ENCODE assay signal across 27 cellular contexts in the genomic region with DNA sequence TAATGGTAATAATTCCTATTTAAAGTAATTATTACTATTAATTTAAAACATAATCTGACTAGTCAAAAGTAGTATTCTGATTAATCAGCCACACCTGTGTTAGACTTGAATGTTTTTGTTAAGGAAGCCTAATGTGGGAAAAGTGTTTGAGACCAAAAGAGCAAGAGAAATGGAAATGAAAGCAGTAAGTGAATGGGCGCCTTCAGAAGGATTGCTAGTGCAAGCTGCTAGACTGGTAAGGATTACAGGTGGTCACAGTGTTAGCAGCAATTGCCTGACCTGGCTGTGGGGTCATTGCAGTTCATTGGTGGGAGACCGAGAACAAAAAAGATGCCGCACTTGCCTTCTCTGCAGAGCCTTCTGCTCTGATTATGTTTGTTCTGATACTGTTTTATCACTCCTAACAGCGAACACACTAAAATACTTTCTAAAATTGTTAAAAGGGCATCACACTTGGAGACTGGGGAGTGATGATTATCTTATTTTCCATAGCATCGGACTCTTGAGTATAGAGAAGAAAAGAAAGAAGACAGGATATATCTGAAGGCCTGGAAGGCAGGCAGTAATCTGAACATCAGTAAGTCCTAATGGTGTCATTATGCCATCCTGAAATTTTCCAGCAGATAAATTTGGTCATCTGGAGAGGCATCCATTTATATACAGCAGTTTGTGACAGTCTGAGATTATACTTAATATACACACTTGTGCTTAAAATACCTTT. TPM values are rescaled to one million over a fixed set of nuclear protein-coding genes. Genes with fewer than 3 reads are reported as not detected.
DNase-seq lines count a peak whose midpoint lies in the region; ATAC-seq and TF ChIP-seq lines count a peak whose summit lies in the region.
"Had no signal": no experiment of that assay in that cellular context is flagged by ENCODE, and none has a peak within 500 bp of the region (broad histone marks: within the 10 kb centered on the region; RNA-seq: fewer than 3 reads in every experiment).

No MANE protein-coding gene starts in this region.

- H3K79me2 ChIP-seq in trophoblast cell (ENCODE audit: control insufficient read depth, insufficient read depth, low read length, poor library complexity): peaks cover 35% of the 10 kb centered on the region

- H3K4me2 ChIP-seq in IMR-90 (ENCODE audit: low read depth, low read length) (peak overlapping the region; percentile 56; the same call in 1 of the 2 replicates), trophoblast cell (ENCODE audit: low read length) (no peak overlapping the region)
- H3K4me2 ChIP-seq: GM23338 had no signal

- H3K36me3 ChIP-seq in IMR-90 (ENCODE audit: control insufficient read depth, insufficient read depth, low read length) (no peaks in the 10 kb centered on the region), ectodermal cell (ENCODE audit: control insufficient read depth, insufficient read depth, low read length) (no peaks in the 10 kb centered on the region), trophoblast cell (ENCODE audit: control insufficient read depth in 1 of 2, insufficient read depth in 2 of 2, low read length in 2 of 2) (peaks cover 3 to 6% of the 10 kb centered on the region in 2 experiments)
- H3K36me3 ChIP-seq: heart left ventricle, upper lobe of right lung had no signal

- peak overlapping the region; percentile 24 for H3K4me3 Mint-ChIP-seq in Calu3 (ENCODE audit: low read depth, unreplicated experiment)
- no peak overlapping the region for H3K4me3 Mint-ChIP-seq in activated T-helper 17 cell treated with anti-CD3 and anti-CD28 coated beads, Interleukin-2, amount 50 U/mL, for 72 hours
- H3K4me3 Mint-ChIP-seq: activated CD4-positive, alpha-beta T cell treated with anti-CD3 and anti-CD28 coated beads, Interleukin-2, amount 10 ng/mL, durations not matched to agents 24 days and 14 days; activated naive CD8-positive, alpha-beta T cell treated with anti-CD3 and anti-CD28 coated beads, Interleukin-2, amount 10 ng/mL, durations not matched to agents 7 days and 5 days; activated T-cell treated with anti-CD3 and anti-CD28 coated beads, Interleukin-2, amount 50 U/mL, for 24 hours; endodermal cell; GM23338; stimulated activated naive B cell treated with anti-CD40 and anti-IgM and Interleukin-4, amounts not matched to agents 10 μg/mL and 1 μg/mL and 100 μg/mL, for 72 hours; WTC11 had no signal

- no peak overlapping the region for H4K12ac ChIP-seq in trophoblast cell (ENCODE audit: low read depth, low read length)

- H3K27ac ChIP-seq in IMR-90 (ENCODE audit: insufficient read depth, low read length): no peak overlapping the region
- H3K27ac ChIP-seq in ectodermal cell (ENCODE audit: insufficient read depth, low read depth, low read length, poor library complexity, severe bottlenecking): peak overlapping the region; percentile 5
- no peak overlapping the region for H3K27ac ChIP-seq in trophoblast cell (ENCODE audit: low read depth, low read length)
- H3K27ac ChIP-seq: foreskin keratinocyte, upper lobe of right lung had no signal

- WGBS in IMR-90 (ENCODE audit: extremely low coverage in 2 of 2, insufficient read length in 1 of 2), 2 experiments: no CpG with 5 or more reads among the region's 5 CpGs
- WGBS in ectodermal cell, 2 experiments: 90 to 96% methylated on average over 5 of the region's 5 CpGs
- no CpG with 5 or more reads among the region's 5 CpGs for WGBS in trophoblast cell (ENCODE audit: extremely low coverage, insufficient coverage, insufficient read length)

- H3K4ac ChIP-seq in IMR-90 (ENCODE audit: low read depth, low read length): no peak overlapping the region
- peak overlapping the region; percentile 93 for H3K4ac ChIP-seq in trophoblast cell (ENCODE audit: low read depth, low read length)

- H2BK120ac ChIP-seq in IMR-90 (ENCODE audit: low read depth, low read length): no peak overlapping the region
- H2BK120ac ChIP-seq in trophoblast cell (ENCODE audit: insufficient read depth, low read length, poor library complexity): no peak overlapping the region

- no peak overlapping the region for H2AK9ac ChIP-seq in IMR-90 (replicated peaks; ENCODE audit: low read depth, low read length, poor library complexity)

- no peak overlapping the region for H3K18ac ChIP-seq in IMR-90 (ENCODE audit: low read depth, low read length)
- no peak overlapping the region for H3K18ac ChIP-seq in trophoblast cell (ENCODE audit: low read length)

- dilution Hi-C loops in IMR-90 (cut with HindIII; ENCODE audit: low sequenced_read_pairs, unreplicated experiment): no loop called here

- H2BK15ac ChIP-seq in IMR-90 (ENCODE audit: low read depth, low read length): no peak overlapping the region

- H3K36me3 Mint-ChIP-seq in Calu3 (ENCODE audit: insufficient read depth, unreplicated experiment): peaks cover 45% of the 10 kb centered on the region
- H3K36me3 Mint-ChIP-seq in activated T-helper 17 cell treated with anti-CD3 and anti-CD28 coated beads, Interleukin-2, amount 50 U/mL, for 72 hours (ENCODE audit: low read depth): no peaks in the 10 kb centered on the region
- H3K36me3 Mint-ChIP-seq: activated naive CD8-positive, alpha-beta T cell treated with anti-CD3 and anti-CD28 coated beads, Interleukin-2, amount 10 ng/mL, durations not matched to agents 7 days and 5 days; stimulated activated naive B cell treated with anti-CD40 and anti-IgM and Interleukin-4, amounts not matched to agents 10 μg/mL and 1 μg/mL and 100 μg/mL, for 72 hours; WTC11 had no signal

- H3K9ac ChIP-seq in IMR-90 (ENCODE audit: low read depth, low read length) (no peak overlapping the region), trophoblast cell (ENCODE audit: low read length) (no peak overlapping the region)

- no peaks in the 10 kb centered on the region for H3K9me3 Mint-ChIP-seq in Calu3 (ENCODE audit: low read depth, unreplicated experiment)
- H3K9me3 Mint-ChIP-seq in activated T-helper 17 cell treated with anti-CD3 and anti-CD28 coated beads, Interleukin-2, amount 50 U/mL, for 72 hours: no peaks in the 10 kb centered on the region
- H3K9me3 Mint-ChIP-seq: activated CD4-positive, alpha-beta T cell treated with anti-CD3 and anti-CD28 coated beads, Interleukin-2, amount 10 ng/mL, durations not matched to agents 24 days and 14 days; activated naive CD8-positive, alpha-beta T cell treated with anti-CD3 and anti-CD28 coated beads, Interleukin-2, amount 10 ng/mL, durations not matched to agents 7 days and 5 days; activated T-cell treated with anti-CD3 and anti-CD28 coated beads, Interleukin-2, amount 50 U/mL, for 24 hours; endodermal cell; GM23338; stimulated activated naive B cell treated with anti-CD40 and anti-IgM and Interleukin-4, amounts not matched to agents 10 μg/mL and 1 μg/mL and 100 μg/mL, for 72 hours; WTC11 had no signal

- H3K4me1 Mint-ChIP-seq in Calu3 (ENCODE audit: low read depth, unreplicated experiment): peaks cover 70% of the 10 kb centered on the region
- no peaks in the 10 kb centered on the region for H3K4me1 Mint-ChIP-seq in activated T-helper 17 cell treated with anti-CD3 and anti-CD28 coated beads, Interleukin-2, amount 50 U/mL, for 72 hours

- H4K91ac ChIP-seq in IMR-90 (ENCODE audit: insufficient read depth, low read depth, low read length): no peak overlapping the region
- H4K91ac ChIP-seq in trophoblast cell (ENCODE audit: low read depth, low read length): no peak overlapping the region

- H2BK5ac ChIP-seq in IMR-90 (ENCODE audit: low read depth, low read length, poor library complexity, severe bottlenecking): no peak overlapping the region
- no peak overlapping the region for H2BK5ac ChIP-seq in trophoblast cell (ENCODE audit: low read depth, low read length, poor library complexity)

- TF ChIP-seq RAD21 in IMR-90 (IDR thresholded peaks at IDR 0.05; ENCODE audit: low read length): no peak

- POLR2A ChIA-PET in IMR-90 (lab: Charles Lee; ENCODE audit: unreplicated experiment): no interaction called here

- H2AK5ac ChIP-seq in IMR-90 (ENCODE audit: low read depth, low read length) (peak overlapping the region; percentile 7; the same call in 1 of the 2 replicates), trophoblast cell (ENCODE audit: low read length) (no peak overlapping the region)

- no peak for ATAC-seq in IMR-90 (ENCODE audit: low read depth)
- no peak for ATAC-seq in activated T-helper 17 cell treated with anti-CD3 and anti-CD28 coated beads, Interleukin-2, amount 50 U/mL, for 72 hours (replicated peaks)
- ATAC-seq: foreskin keratinocyte; GM23338; naive thymus-derived CD4-positive, alpha-beta T cell; stimulated activated naive B cell treated with anti-CD40 and anti-IgM and Interleukin-4, amounts not matched to agents 10 μg/mL and 1 μg/mL and 100 μg/mL, for 72 hours; upper lobe of right lung; WTC11 had no signal

- H4K8ac ChIP-seq in IMR-90 (ENCODE audit: low read depth in 2 of 2, low read length in 2 of 2): no peak overlapping the region
- H4K8ac ChIP-seq in trophoblast cell (ENCODE audit: low read depth, low read length): no peak overlapping the region

- H3K4me1 ChIP-seq in IMR-90 (ENCODE audit: control insufficient read depth, insufficient read depth, low read length): peaks cover 20% of the 10 kb centered on the region
- H3K4me1 ChIP-seq in ectodermal cell (ENCODE audit: control insufficient read depth, insufficient read depth, low read length): peaks cover 22% of the 10 kb centered on the region
- H3K4me1 ChIP-seq in trophoblast cell (ENCODE audit: control insufficient read depth in 1 of 2, insufficient read depth in 2 of 2, low read length in 2 of 2): peaks cover 11 to 19% of the 10 kb centered on the region in 2 experiments

- TF ChIP-seq CTCF in Calu3 (IDR thresholded peaks at IDR 0.05; ENCODE audit: unreplicated experiment): no peak
- TF ChIP-seq CTCF in IMR-90 (conservative IDR thresholded peaks at IDR 0.05; ENCODE audit: low read depth, low read length): no peak

- no peak overlapping the region for H4K5ac ChIP-seq in IMR-90 (ENCODE audit: low read depth, low read length)

- DNase-seq in Calu3 (no peak), IMR-90 (no peak), trophoblast cell (no peak), DMS 273 (lab: John Stamatoyannopoulos, UW; ENCODE audit: unreplicated experiment) (no peak), GF-D8 (lab: John Stamatoyannopoulos, UW) (no peak)
- DNase-seq: activated gamma-delta T cell treated with Interleukin-2 at 50 U/mL for 16 hours; activated naive CD8-positive, alpha-beta T cell treated with anti-CD3 and anti-CD28 coated beads, Interleukin-2, amount 10 ng/mL, durations not matched to agents 7 days and 5 days; activated T-cell treated with anti-CD3 and anti-CD28 coated beads, Interleukin-2, amount 50 U/mL, for 24 hours; central memory CD4-positive, alpha-beta T cell; DND-41; endodermal cell; foreskin keratinocyte; heart left ventricle; KBM-7; naive thymus-derived CD4-positive, alpha-beta T cell; NCI-H1105 treated with DMSO at 0.1 percent for 48 hours; NCI-H2029; NCI-H526; occipital lobe; SHP77; stimulated activated naive B cell treated with anti-CD40 and anti-IgM and Interleukin-4, amounts not matched to agents 10 μg/mL and 1 μg/mL and 100 μg/mL, for 72 hours; upper lobe of right lung had no signal

- no peak overlapping the region for H2BK20ac ChIP-seq in IMR-90 (ENCODE audit: low read depth, low read length)

- H3K27me3 ChIP-seq in IMR-90 (ENCODE audit: control insufficient read depth, insufficient read depth, low read length) (no peaks in the 10 kb centered on the region), ectodermal cell (ENCODE audit: control insufficient read depth, insufficient read depth, low read length, poor library complexity, severe bottlenecking) (no peaks in the 10 kb centered on the region), trophoblast cell (ENCODE audit: insufficient read depth, low read length) (no peaks in the 10 kb centered on the region)
- H3K27me3 ChIP-seq: foreskin keratinocyte, heart left ventricle, upper lobe of right lung had no signal

- H3K56ac ChIP-seq in IMR-90 (ENCODE audit: extremely low read depth, insufficient read depth, low read length): no peak overlapping the region

- no peak for TF ChIP-seq POLR2A in IMR-90 (IDR thresholded peaks at IDR 0.05; ENCODE audit: low read depth, low read length)

- H3K14ac ChIP-seq in IMR-90 (replicated peaks; ENCODE audit: low read depth, low read length) (no peak overlapping the region), trophoblast cell (ENCODE audit: low read length) (no peak overlapping the region)

- H3K23ac ChIP-seq in IMR-90 (ENCODE audit: low read depth, low read length) (peak overlapping the region; percentile 5; the same call in 1 of the 2 replicates), trophoblast cell (ENCODE audit: low read length) (no peak overlapping the region)

- H3K4me3 ChIP-seq in IMR-90 (ENCODE audit: insufficient read depth, low read depth, low read length): no peak overlapping the region
- H3K4me3 ChIP-seq in ectodermal cell (ENCODE audit: insufficient read depth, low read depth, low read length): no peak overlapping the region
- H3K4me3 ChIP-seq in trophoblast cell (ENCODE audit: low read depth, low read length): no peak overlapping the region
- H3K4me3 ChIP-seq: GM23338, heart left ventricle, upper lobe of right lung had no signal

- CTCF ChIA-PET in Calu3 (lab: Charles Lee) (no interaction called here), IMR-90 (lab: Yijun Ruan, JAX) (no interaction called here)

- H3K9me3 ChIP-seq in IMR-90 (ENCODE audit: control insufficient read depth, insufficient read depth, low read length) (no peaks in the 10 kb centered on the region), ectodermal cell (ENCODE audit: control insufficient read depth, low read length) (no peaks in the 10 kb centered on the region), trophoblast cell (ENCODE audit: insufficient read depth, low read depth, low read length) (no peaks in the 10 kb centered on the region)
- H3K9me3 ChIP-seq: heart left ventricle, upper lobe of right lung had no signal

- peaks cover 29% of the 10 kb centered on the region for H3K9me1 ChIP-seq in IMR-90 (ENCODE audit: insufficient read depth, low read length)

- in situ Hi-C loops in IMR-90 (cut with MboI; ENCODE audit: low sequenced_read_pairs): loop anchor here (5.0 kb wide), 1 partner anchor 87 kb away; the partner anchor contains the start of gene RTTN

- no peak overlapping the region for H2BK12ac ChIP-seq in trophoblast cell (ENCODE audit: low read length)

- H3K27me3 Mint-ChIP-seq in Calu3 (ENCODE audit: unreplicated experiment): no peaks in the 10 kb centered on the region
- peaks cover 28% of the 10 kb centered on the region for H3K27me3 Mint-ChIP-seq in activated T-helper 17 cell treated with anti-CD3 and anti-CD28 coated beads, Interleukin-2, amount 50 U/mL, for 72 hours

- intact Hi-C loops in Calu3 (cut with micrococcal nuclease; ENCODE audit: unreplicated experiment): loop anchor here (5.0 kb wide), 2 partner anchors 43 to 128 kb away; no protein-coding TSS in a partner anchor
- intact Hi-C loops in IMR-90 (cut with micrococcal nuclease): no loop called here

- H3K27ac Mint-ChIP-seq in Calu3 (ENCODE audit: unreplicated experiment): peak overlapping the region; percentile 80
- H3K27ac Mint-ChIP-seq in activated T-helper 17 cell treated with anti-CD3 and anti-CD28 coated beads, Interleukin-2, amount 50 U/mL, for 72 hours: no peak overlapping the region
- H3K27ac Mint-ChIP-seq: activated CD4-positive, alpha-beta T cell treated with anti-CD3 and anti-CD28 coated beads, Interleukin-2, amount 10 ng/mL, durations not matched to agents 24 days and 14 days; activated naive CD8-positive, alpha-beta T cell treated with anti-CD3 and anti-CD28 coated beads, Interleukin-2, amount 10 ng/mL, durations not matched to agents 7 days and 5 days; activated T-cell treated with anti-CD3 and anti-CD28 coated beads, Interleukin-2, amount 50 U/mL, for 24 hours; endodermal cell; GM23338; naive thymus-derived CD4-positive, alpha-beta T cell; stimulated activated naive B cell treated with anti-CD40 and anti-IgM and Interleukin-4, amounts not matched to agents 10 μg/mL and 1 μg/mL and 100 μg/mL, for 72 hours; WTC11 had no signal

- H2AFZ ChIP-seq in IMR-90 (replicated peaks; ENCODE audit: low read length, poor library complexity) (no peak overlapping the region), trophoblast cell (ENCODE audit: insufficient read depth, low read length, poor library complexity) (no peak overlapping the region)
- H2AFZ ChIP-seq: GM23338 had no signal

- H3K79me1 ChIP-seq in IMR-90 (ENCODE audit: low read depth in 1 of 2, low read length in 2 of 2) (peaks cover 0 to 48% of the 10 kb centered on the region in 2 experiments; a peak in 2 of 4 replicates), trophoblast cell (ENCODE audit: low read length) (peaks cover 4% of the 10 kb centered on the region)

- peaks cover 83% of the 10 kb centered on the region for H4K20me1 ChIP-seq in IMR-90 (ENCODE audit: insufficient read depth, low read length)

- BruUV-seq in Calu3 (replicated peaks; lab: Mats Ljungman, UMichigan) (no TSS peak), IMR-90 (replicated peaks; lab: Mats Ljungman, UMichigan) (no TSS peak)

RNA-seq across cellular contexts. Expression of gene SOCS6, which starts 5.8 kb away (rescaled TPM):
- total RNA-seq in Calu3 (2022): 26.1 and 33.0 TPM in 2 replicates
- total RNA-seq in IMR-90 (2012; rRNA removed): 53.9 and 57.4 TPM in 2 replicates
- polyA plus RNA-seq in IMR-90 (2012; rRNA removed): 21.3 and 21.8 TPM in 2 replicates
- 8.5 and 13.0 TPM in 2 replicates for polyA plus RNA-seq in IMR-90 (2012; cell fraction: cytosol; rRNA removed)
- polyA plus RNA-seq in IMR-90 (2012; cell fraction: nucleus; rRNA removed; ENCODE audit: low replicate concordance): 11.5 and 16.7 TPM in 2 replicates
- 23.1 TPM for polyA plus RNA-seq in ectodermal cell (2013, experiment 1 of 4)
- polyA plus RNA-seq in ectodermal cell (2013, experiment 2 of 4): 25.3 TPM
- polyA plus RNA-seq in ectodermal cell (2013, experiment 3 of 4): 18.3 TPM
- polyA plus RNA-seq in ectodermal cell (2013, experiment 4 of 4): 22.7 TPM
- 49.6 and 49.7 TPM in 2 replicates for polyA plus RNA-seq in trophoblast cell (2013)
- total RNA-seq in activated T-helper 17 cell treated with anti-CD3 and anti-CD28 coated beads, Interleukin-2, amount 50 U/mL, for 72 hours: 1 to 10 TPM in 1 of 2 donors, under 1 TPM in 1; 0.58 to 1.6 TPM

Comparison
In these comparisons a context has a peak if more than half of its experiments do, and no peak if none do; other contexts are left out.
1. RNA of gene SOCS6, which starts 5.8 kb away (total RNA-seq): 53.9 to 57.4 TPM in IMR-90 and 26.1 to 33.0 TPM in Calu3; 0.58 to 1.6 TPM in activated T-helper 17 cell treated with anti-CD3 and anti-CD28 coated beads, Interleukin-2, amount 50 U/mL, for 72 hours; every median in the first group is over 10 times any median in the second.